In genomic region chr6:42140756-42141602, GRCh38 we compare ENCODE assay signal across 10 cellular contexts. TPM values are rescaled to one million over a fixed set of nuclear protein-coding genes. Genes with fewer than 3 reads are reported as not detected.
A peak's percentile ranks its signal among the peaks of the same experiment; 100 is the strongest.
DNase-seq lines count a peak whose midpoint lies in the region; TF ChIP-seq lines count a peak whose summit lies in the region.
"Had no signal": no experiment of that assay in that cellular context is flagged by ENCODE, and none has a peak within 500 bp of the region (broad histone marks: within the 10 kb centered on the region; RNA-seq: fewer than 3 reads in every experiment).

No MANE protein-coding gene starts in this region.

- H3F3A ChIP-seq in GM23248 (ENCODE audit: insufficient read depth): peaks cover 22% of the 10 kb centered on the region

- DNase-seq in GM23248 (peak; percentile 75), adipocyte (ENCODE audit: low read depth) (no peak), retinal pigment epithelial cell (ENCODE audit: low read depth) (no peak), SKM-1 (lab: John Stamatoyannopoulos, UW; ENCODE audit: unreplicated experiment) (no peak), RPMI8226 (no peak), NCI-H1417 (lab: John Stamatoyannopoulos, UW) (no peak)
- no peak for DNase-seq in effector CD4-positive, alpha-beta T cell
- DNase-seq: effector memory CD8-positive, alpha-beta T cell; stimulated activated CD4-positive, alpha-beta T cell treated with anti-CD3 and anti-CD28 coated beads, Interleukin-4, amount 100 ng/mL, for 24 hours had no signal

- H3K4me2 ChIP-seq in GM23248 (ENCODE audit: unreplicated experiment): peak overlapping the region; percentile 87

- H3K36me3 ChIP-seq in GM23248 (ENCODE audit: low read depth): no peaks in the 10 kb centered on the region
- H3K36me3 ChIP-seq in adipocyte (ENCODE audit: control insufficient read depth, insufficient read depth, low read length, severe bottlenecking): no peaks in the 10 kb centered on the region

- H3K4me1 ChIP-seq in GM23248 (ENCODE audit: insufficient read depth) (peaks cover 35% of the 10 kb centered on the region), adipocyte (ENCODE audit: control insufficient read depth, insufficient read depth, low read length) (peaks cover 34% of the 10 kb centered on the region)

- H4K20me1 ChIP-seq in GM23248 (ENCODE audit: insufficient read depth): no peaks in the 10 kb centered on the region

- in situ Hi-C loops in GM23248 (cut with MboI): no loop called here

- H3K9me3 ChIP-seq in GM23248 (ENCODE audit: low read depth) (no peaks in the 10 kb centered on the region), adipocyte (ENCODE audit: control insufficient read depth, low read length) (no peaks in the 10 kb centered on the region)

- peak overlapping the region; percentile 94 for H3K27ac ChIP-seq in GM23248

- H2AFZ ChIP-seq in GM23248: peak overlapping the region; percentile 71

- H3K27me3 ChIP-seq in GM23248 (replicated peaks; ENCODE audit: insufficient read depth) (no peaks in the 10 kb centered on the region), adipocyte (replicated peaks; ENCODE audit: control insufficient read depth, insufficient read depth, low read length) (no peaks in the 10 kb centered on the region)

- no peaks in the 10 kb centered on the region for H3K9me2 ChIP-seq in GM23248 (ENCODE audit: insufficient read depth)

- no peak for TF ChIP-seq CTCF in retinal pigment epithelial cell (conservative IDR thresholded peaks at IDR 0.05; ENCODE audit: low read depth, low read length)

- H3K9ac ChIP-seq in GM23248 (peak overlapping the region; percentile 90), adipocyte (ENCODE audit: low read length) (peak overlapping the region; percentile 90)

- 23 to 26% methylated on average over 9 of the region's 9 CpGs for WGBS in GM23248 (ENCODE audit: low coverage in 1 of 2, low lambda C conversion rate in 2 of 2, missing lambda C conversion rate in 2 of 2), 2 experiments

- H3K79me2 ChIP-seq in GM23248 (ENCODE audit: insufficient read depth): peaks cover 15% of the 10 kb centered on the region; the same call in 1 of the 2 replicates

- H3K4me3 ChIP-seq in GM23248: peak overlapping the region; percentile 81
- H3K4me3 ChIP-seq in adipocyte (ENCODE audit: low read length): peak overlapping the region; percentile 74
- H3K4me3 ChIP-seq in iPS-11a (ENCODE audit: low read depth, low read length): peak overlapping the region; percentile 91
- peak overlapping the region; percentile 77 for H3K4me3 ChIP-seq in retinal pigment epithelial cell (ENCODE audit: low read length)

RNA-seq across cellular contexts. Expression of gene C6orf132, which starts 1.4 kb away (rescaled TPM):
- total RNA-seq in GM23248 (2014; rRNA removed; shearing (Covaris generic)): 4.2 and 5.2 TPM in 2 replicates
- polyA plus RNA-seq in GM23248 (2016; fragmentation: Nextera tagmentation; extraction: Ambion mirVana): 2.8 and 3.2 TPM in 2 replicates

RNA-seq across cellular contexts. Expression of gene GUCA1A, which starts 32.2 kb away (rescaled TPM):
- not detected in 2 replicates for total RNA-seq in GM23248 (2014; rRNA removed; shearing (Covaris generic))
- not detected in 2 replicates for polyA plus RNA-seq in GM23248 (2016; fragmentation: Nextera tagmentation; extraction: Ambion mirVana)

RNA-seq across cellular contexts. Expression of gene GUCA1B, which starts 53.8 kb away (rescaled TPM):
- total RNA-seq in GM23248 (2014; rRNA removed; shearing (Covaris generic)): 0.22 and 1.3 TPM in 2 replicates
- not detected in 2 replicates for polyA plus RNA-seq in GM23248 (2016; fragmentation: Nextera tagmentation; extraction: Ambion mirVana)
